In genomic region chr2:162518894-162519293, GRCh38 we compare ENCODE assay signal across 31 cellular contexts.
A peak's percentile ranks its signal among the peaks of the same experiment; 100 is the strongest.
DNase-seq lines count a peak whose midpoint lies in the region; ATAC-seq, FAIRE-seq and TF ChIP-seq lines count a peak whose summit lies in the region.
"Had no signal": no experiment of that assay in that cellular context is flagged by ENCODE, and none has a peak within 500 bp of the region (broad histone marks: within the 10 kb centered on the region; RNA-seq: fewer than 3 reads in every experiment).

No MANE protein-coding gene starts in this region.

- H2AFZ ChIP-seq in K562 (ENCODE audit: low read depth, low read length), result no peak overlapping the region

- no peak overlapping the region for H3K9ac ChIP-seq in K562 (ENCODE audit: insufficient read depth in 1 of 2, low read depth in 2 of 2, low read length in 2 of 2)
- H3K9ac ChIP-seq: BLaER1; BLaER1 treated with 17β-estradiol and CSF1 and Interleukin-3, amounts not matched to agents 10 nM and 100 nM had no signal

- ATAC-seq in K562, result no peak
- ATAC-seq: A549; CD8-positive, alpha-beta T cell had no signal

- no peaks in the 10 kb centered on the region for H3K36me3 ChIP-seq in HEK293 (ENCODE audit: control insufficient read depth in 2 of 2, insufficient read depth in 1 of 2, low read length in 2 of 2)
- no peaks in the 10 kb centered on the region for H3K36me3 ChIP-seq in K562 (ENCODE audit: control insufficient read depth, insufficient read depth, low read length)
- H3K36me3 ChIP-seq: BE2C; BLaER1; BLaER1 treated with 17β-estradiol and CSF1 and Interleukin-3, amounts not matched to agents 10 nM and 100 nM had no signal

- H3K27ac ChIP-seq in HEK293 (ENCODE audit: extremely low read depth, low read depth, low read length) (no peak overlapping the region), K562 (ENCODE audit: extremely low read depth, low read depth, low read length) (no peak overlapping the region)
- H3K27ac ChIP-seq: 22Rv1; A549; BLaER1; BLaER1 treated with 17β-estradiol and CSF1 and Interleukin-3, amounts not matched to agents 10 nM and 100 nM; C4-2B had no signal

- H3K4me1 ChIP-seq in HEK293 (ENCODE audit: control insufficient read depth, insufficient read depth, low read length) (no peaks in the 10 kb centered on the region), K562 (replicated peaks in 1 of 2; ENCODE audit: control insufficient read depth in 2 of 2, insufficient read depth in 2 of 2, low read length in 2 of 2) (no peaks in the 10 kb centered on the region)
- H3K4me1 ChIP-seq: A549; BE2C; BLaER1; BLaER1 treated with 17β-estradiol and CSF1 and Interleukin-3, amounts not matched to agents 10 nM and 100 nM; Caco-2 had no signal

- no peaks in the 10 kb centered on the region for H4K20me1 ChIP-seq in K562 (replicated peaks; ENCODE audit: control insufficient read depth, insufficient read depth, low read length)
- H4K20me1 ChIP-seq: BLaER1; BLaER1 treated with 17β-estradiol and CSF1 and Interleukin-3, amounts not matched to agents 10 nM and 100 nM had no signal

- TF ChIP-seq EP300 in K562 (IDR thresholded peaks at IDR 0.05; ENCODE audit: low read length), result no peak

- no peak for FAIRE-seq in K562 (lab: Jason Lieb, UNC)
- FAIRE-seq: A204.1, A549, D721Med had no signal

- BruUV-seq in K562 (replicated peaks; lab: Mats Ljungman, UMichigan), result no TSS peak

- TF ChIP-seq RAD21 in K562 (CRISPR knock-in tag; conservative IDR thresholded peaks at IDR 0.05 in 1 of 2, IDR thresholded peaks at IDR 0.05 in 1 of 2), result no peak

- 4% methylated on average over 1 of the region's 1 CpG for WGBS in K562 (ENCODE audit: insufficient coverage, low coverage, missing lambda C conversion rate)

- no peaks in the 10 kb centered on the region for H3K27me3 ChIP-seq in K562 (ENCODE audit: control insufficient read depth in 2 of 2, insufficient read depth in 2 of 2, low read length in 2 of 2)
- H3K27me3 ChIP-seq: BE2C; BLaER1; BLaER1 treated with 17β-estradiol and CSF1 and Interleukin-3, amounts not matched to agents 10 nM and 100 nM had no signal

- no peaks in the 10 kb centered on the region for H3K79me2 ChIP-seq in K562 (ENCODE audit: control insufficient read depth, insufficient read depth, low read length)

- no peaks in the 10 kb centered on the region for H3K9me1 ChIP-seq in K562 (ENCODE audit: control insufficient read depth, insufficient read depth, low read length)

- intact Hi-C loops in K562 (cut with micrococcal nuclease), result no loop called here

- no peak for TF ChIP-seq CTCF in HEK293 (tag by site-specific recombination; IDR thresholded peaks at IDR 0.05)
- TF ChIP-seq CTCF in K562 (IDR thresholded peaks at IDR 0.05 in 2 of 3, conservative IDR thresholded peaks at IDR 0.05 in 1 of 3; ENCODE audit: insufficient read depth in 2 of 3, low read depth in 1 of 3, low read length in 3 of 3), result no peak

- H3K4me2 ChIP-seq in K562 (ENCODE audit: insufficient read depth, low read length), result no peak overlapping the region
- H3K4me2 ChIP-seq: A549; BLaER1; BLaER1 treated with 17β-estradiol and CSF1 and Interleukin-3, amounts not matched to agents 10 nM and 100 nM had no signal

- POLR2A ChIA-PET in HEK293 (lab: Yijun Ruan, JAX), result no interaction called here
- POLR2A ChIA-PET in K562 (lab: Yijun Ruan, JAX), result no interaction called here

- TF ChIP-seq POLR2A in K562 (conservative IDR thresholded peaks at IDR 0.05), result no peak

- H3K9me3 ChIP-seq in HEK293 (ENCODE audit: control insufficient read depth, insufficient read depth, low read depth, low read length) (no peaks in the 10 kb centered on the region), K562 (replicated peaks; ENCODE audit: control insufficient read depth, insufficient read depth, low read depth, low read length) (no peaks in the 10 kb centered on the region)
- H3K9me3 ChIP-seq: A549; BE2C; BLaER1; BLaER1 treated with 17β-estradiol and CSF1 and Interleukin-3, amounts not matched to agents 10 nM and 100 nM; Caco-2 had no signal

- in situ Hi-C loops in K562 (cut with MboI), result no loop called here

- CTCF ChIA-PET in HEK293 (lab: Yijun Ruan, JAX), result no interaction called here
- CTCF ChIA-PET in K562 (lab: Yijun Ruan, JAX; ENCODE audit: low intra/inter-chr PET ratio), result no interaction called here

- H3K4me3 ChIP-seq in HEK293 (ENCODE audit: low read depth, low read length) (no peak overlapping the region), K562 (no peak overlapping the region)
- H3K4me3 ChIP-seq: A549; BLaER1; BLaER1 treated with 17β-estradiol and CSF1 and Interleukin-3, amounts not matched to agents 10 nM and 100 nM had no signal

- DNase-seq in K562 (ENCODE audit: extremely low read depth in 1 of 4, low spot score in 3 of 4) (no peak), NCI-H2196 treated with DMSO at 0.1 percent for 48 hours (lab: John Stamatoyannopoulos, UW; ENCODE audit: unreplicated experiment) (no peak), retina (no peak)
- DNase-seq: 8988T; ACHN; AML-193; BE2C; C1 segment of cervical spinal cord; Caco-2; Calu3; CD4-positive, alpha-beta memory T cell; CD4-positive, alpha-beta T cell; CD4-positive, CD25-positive, alpha-beta regulatory T cell; CD8-positive, alpha-beta memory T cell; CD8-positive, alpha-beta T cell; COR-L47; DMS 273 treated with DMSO at 0.1 percent for 48 hours; DMS153; DMS53; DMS79; DMS79 treated with DMSO at 0.1 percent for 48 hours; DND-41; EL had no signal

TF ChIP-seq in HEK293, 187 proteins besides CTCF, POLR2A, EP300 and RAD21:
- TF ChIP-seq ZNF184 (tag by site-specific recombination; IDR thresholded peaks at IDR 0.05), result peak; percentile 53; the same call in 1 of the 2 replicates
- TF ChIP-seq ZNF843 (tag by site-specific recombination; IDR thresholded peaks at IDR 0.05), result no peak
TF ChIP-seq in HEK293: peak in this region for 1.

TF ChIP-seq in K562, 482 proteins besides CTCF, POLR2A, EP300 and RAD21:
- TF ChIP-seq ZNF232 (CRISPR knock-in tag; IDR thresholded peaks at IDR 0.05), result no peak
- TF ChIP-seq ZNF184 (CRISPR knock-in tag; IDR thresholded peaks at IDR 0.05), result peak; percentile 52; the same call in 1 of the 2 replicates
- peak; percentile 28 for TF ChIP-seq RBM25 (IDR thresholded peaks at IDR 0.05; ENCODE audit: low read depth, low read length, severe bottlenecking)

Comparison
In these comparisons a context has a peak if more than half of its experiments do, and no peak if none do; other contexts are left out.
1. Of the 44 proteins assayed by ChIP-seq in both K562 and HEK293: peak only in K562: none; only in HEK293: none; in both: ZNF184; in neither: 43.